In genomic region chr17:58531661-58532554, GRCh38 we compare ENCODE assay signal across 8 cellular contexts. TPM values are rescaled to one million over a fixed set of nuclear protein-coding genes. Genes with fewer than 3 reads are reported as not detected.
DNase-seq lines count a peak whose midpoint lies in the region; ATAC-seq and TF ChIP-seq lines count a peak whose summit lies in the region.

No MANE protein-coding gene starts in this region.

- no peak overlapping the region for H3K56ac ChIP-seq in IMR-90 (ENCODE audit: extremely low read depth, insufficient read depth, low read length)

- no peaks in the 10 kb centered on the region for H4K20me1 ChIP-seq in IMR-90 (ENCODE audit: insufficient read depth, low read length)

- H3K9me3 ChIP-seq in IMR-90 (ENCODE audit: control insufficient read depth, insufficient read depth, low read length) (no peaks in the 10 kb centered on the region), breast epithelium (no peaks in the 10 kb centered on the region), skeletal muscle satellite cell (replicated peaks; ENCODE audit: low read length) (no peaks in the 10 kb centered on the region)

- H3K4me1 ChIP-seq in IMR-90 (ENCODE audit: control insufficient read depth, insufficient read depth, low read length) = peaks cover 6% of the 10 kb centered on the region; the same call in 1 of the 2 replicates
- peaks cover 0 to 5% of the 10 kb centered on the region in 2 donors for H3K4me1 ChIP-seq in breast epithelium
- H3K4me1 ChIP-seq in skeletal muscle satellite cell (ENCODE audit: control insufficient read depth, insufficient read depth, low read length) = peaks cover 18% of the 10 kb centered on the region

- H3K79me1 ChIP-seq in IMR-90 (ENCODE audit: low read depth in 1 of 2, low read length in 2 of 2) = no peaks in the 10 kb centered on the region

- POLR2A ChIA-PET in IMR-90 (lab: Charles Lee; ENCODE audit: unreplicated experiment) = no interaction called here

- peak overlapping the region; percentile 91 for H2AFZ ChIP-seq in IMR-90 (replicated peaks; ENCODE audit: low read length, poor library complexity)

- TF ChIP-seq CTCF in GM13977 (IDR thresholded peaks at IDR 0.05; ENCODE audit: extremely low read depth, insufficient read depth, missing control alignments) (no peak), IMR-90 (conservative IDR thresholded peaks at IDR 0.05; ENCODE audit: low read depth, low read length) (no peak), breast epithelium (IDR thresholded peaks at IDR 0.05) (no peak)

- H3K9me1 ChIP-seq in IMR-90 (ENCODE audit: insufficient read depth, low read length) = peaks cover 6% of the 10 kb centered on the region; the same call in 1 of the 2 replicates

- H3K4me2 ChIP-seq in IMR-90 (ENCODE audit: low read depth, low read length) (peak overlapping the region; percentile 86), skeletal muscle satellite cell (ENCODE audit: low read length) (peak overlapping the region; percentile 90)

- no peak overlapping the region for H4K5ac ChIP-seq in IMR-90 (ENCODE audit: low read depth, low read length)

- no peak overlapping the region for H2BK5ac ChIP-seq in IMR-90 (ENCODE audit: low read depth, low read length, poor library complexity, severe bottlenecking)

- CTCF ChIA-PET in IMR-90 (lab: Yijun Ruan, JAX) = interaction anchor here (0.7 kb wide), 1 partner anchor 28 kb away, joined by 3 read pairs; no protein-coding TSS in a partner anchor

- in situ Hi-C loops in GM13977 (cut with MboI; ENCODE audit: low pct_unique_long_range_greater_than_20kb, low sequenced_read_pairs, unreplicated experiment) (no loop called here), IMR-90 (cut with MboI; ENCODE audit: low sequenced_read_pairs) (no loop called here)

- BruUV-seq in IMR-90 (replicated peaks; lab: Mats Ljungman, UMichigan) = no TSS peak

- no peak overlapping the region for H4K91ac ChIP-seq in IMR-90 (ENCODE audit: insufficient read depth, low read depth, low read length)

- no peak overlapping the region for H3K4ac ChIP-seq in IMR-90 (ENCODE audit: low read depth, low read length)

- ATAC-seq in IMR-90 (ENCODE audit: low read depth) (peak; percentile 93), GM18861 (IDR thresholded peaks at IDR 0.05; ENCODE audit: unreplicated experiment) (no peak)

- intact Hi-C loops in IMR-90 (cut with micrococcal nuclease) = no loop called here
- intact Hi-C loops in breast epithelium (cut with DNase I; ENCODE audit: low total_unique reads) = no loop called here

- H3K4me3 ChIP-seq in IMR-90 (ENCODE audit: insufficient read depth, low read depth, low read length) (peak overlapping the region; percentile 47), breast epithelium (peak overlapping the region; percentile 44 to 91 (median 68)), skeletal muscle satellite cell (ENCODE audit: low read length) (peak overlapping the region; percentile 66)

- H3K27me3 ChIP-seq in IMR-90 (ENCODE audit: control insufficient read depth, insufficient read depth, low read length) = peaks cover 8% of the 10 kb centered on the region
- no peaks in the 10 kb centered on the region for H3K27me3 ChIP-seq in breast epithelium
- H3K27me3 ChIP-seq in skeletal muscle satellite cell (ENCODE audit: control insufficient read depth, insufficient read depth, low read length) = peaks cover 47% of the 10 kb centered on the region

- no peak for TF ChIP-seq POLR2A in IMR-90 (IDR thresholded peaks at IDR 0.05; ENCODE audit: low read depth, low read length)
- TF ChIP-seq POLR2A in breast epithelium (IDR thresholded peaks at IDR 0.05) = no peak

- H3K27ac ChIP-seq in IMR-90 (ENCODE audit: insufficient read depth, low read length) (no peak overlapping the region), breast epithelium (peak overlapping the region; percentile 65 to 87)

- H3K23ac ChIP-seq in IMR-90 (ENCODE audit: low read depth, low read length) = peak overlapping the region; percentile 71

- TF ChIP-seq RAD21 in IMR-90 (IDR thresholded peaks at IDR 0.05; ENCODE audit: low read length) = no peak

- H3K36me3 ChIP-seq in IMR-90 (ENCODE audit: control insufficient read depth, insufficient read depth, low read length) (no peaks in the 10 kb centered on the region), breast epithelium (no peaks in the 10 kb centered on the region), skeletal muscle satellite cell (ENCODE audit: insufficient read depth, low read length) (no peaks in the 10 kb centered on the region)

- no peak overlapping the region for H3K14ac ChIP-seq in IMR-90 (replicated peaks; ENCODE audit: low read depth, low read length)

- dilution Hi-C loops in IMR-90 (cut with HindIII; ENCODE audit: low sequenced_read_pairs, unreplicated experiment) = no loop called here

- H4K8ac ChIP-seq in IMR-90 (ENCODE audit: low read depth in 2 of 2, low read length in 2 of 2) = peak overlapping the region in 1 of 2 experiments; percentile 10; a peak in 1 of 4 replicates

- no peak overlapping the region for H2BK120ac ChIP-seq in IMR-90 (ENCODE audit: low read depth, low read length)

- H3K18ac ChIP-seq in IMR-90 (ENCODE audit: low read depth, low read length) = no peak overlapping the region

- H2AK5ac ChIP-seq in IMR-90 (ENCODE audit: low read depth, low read length) = peak overlapping the region; percentile 14; the same call in 1 of the 2 replicates

- no peak overlapping the region for H2BK20ac ChIP-seq in IMR-90 (ENCODE audit: low read depth, low read length)

- no peak overlapping the region for H2BK15ac ChIP-seq in IMR-90 (ENCODE audit: low read depth, low read length)

- WGBS in IMR-90 (ENCODE audit: extremely low coverage in 2 of 2, insufficient read length in 1 of 2), 2 experiments = 1% methylated on average over 41 of the region's 82 CpGs; no CpG with 5 or more reads in 1 of the 2 experiments

- DNase-seq in GM13977 (ENCODE audit: low spot score) = peak; percentile 85
- peak; percentile 21 for DNase-seq in IMR-90
- DNase-seq in UCSD-AML1 (lab: John Stamatoyannopoulos, UW; ENCODE audit: unreplicated experiment) = peak; percentile 25
- DNase-seq in breast epithelium (ENCODE audit: low spot score in 2 of 2) = no peak
- DNase-seq in iPS-NIHi11 (ENCODE audit: low spot score) = peak; percentile 93
- no peak for DNase-seq in DMS114 treated with DMSO at 0.1 percent for 48 hours (lab: John Stamatoyannopoulos, UW; ENCODE audit: unreplicated experiment)

- H3K9ac ChIP-seq in IMR-90 (ENCODE audit: low read depth, low read length) (peak overlapping the region; percentile 20), skeletal muscle satellite cell (ENCODE audit: low read depth, low read length) (peak overlapping the region; percentile 38)

- peak overlapping the region; percentile 44 for H2AK9ac ChIP-seq in IMR-90 (replicated peaks; ENCODE audit: low read depth, low read length, poor library complexity)

TF ChIP-seq in IMR-90, 13 proteins besides CTCF, POLR2A, EP300 and RAD21:
- TF ChIP-seq BHLHE40 (IDR thresholded peaks at IDR 0.05; ENCODE audit: low read depth, low read length) = no peak
- peak; percentile 62; the same call in 1 of the 2 replicates for TF ChIP-seq MAZ (IDR thresholded peaks at IDR 0.05; ENCODE audit: borderline replicate concordance, low read depth, low read length)

RNA-seq across cellular contexts. Expression of gene MTMR4, which starts 17.5 kb away (rescaled TPM):
- total RNA-seq in IMR-90 (2012; rRNA removed) = 42.5 and 60.0 TPM in 2 replicates
- polyA plus RNA-seq in IMR-90 (2012; rRNA removed) = 13.2 and 15.0 TPM in 2 replicates
- polyA plus RNA-seq in IMR-90 (2012; cell fraction: cytosol; rRNA removed) = 7.9 and 11.2 TPM in 2 replicates
- 22.1 and 32.8 TPM in 2 replicates for polyA plus RNA-seq in IMR-90 (2012; cell fraction: nucleus; rRNA removed; ENCODE audit: low replicate concordance)
- 10 to 100 TPM; 35.7 to 53.6 (median 42.7) TPM for total RNA-seq in breast epithelium
- 40.6 and 46.7 TPM in 2 replicates for total RNA-seq in skeletal muscle satellite cell (2012; rRNA removed)

RNA-seq across cellular contexts. Expression of gene HSF5, which starts 43.7 kb away (rescaled TPM):
- total RNA-seq in IMR-90 (2012; rRNA removed) (not detected in 2 replicates), breast epithelium (under 1 TPM; under 0.01 to 0.33 (median 0.32) TPM)
- not detected in 2 replicates for polyA plus RNA-seq in IMR-90 (2012; rRNA removed)
- polyA plus RNA-seq in IMR-90 (2012; cell fraction: cytosol; rRNA removed) = not detected in 2 replicates
- not detected in 2 replicates for polyA plus RNA-seq in IMR-90 (2012; cell fraction: nucleus; rRNA removed; ENCODE audit: low replicate concordance)
- total RNA-seq in skeletal muscle satellite cell (2012; rRNA removed) = not detected in 2 replicates

Comparison
In these comparisons a context has a peak if more than half of its experiments do, and no peak if none do; other contexts are left out.
1. DNase-seq: peak in GM13977 (single experiment), IMR-90 (single experiment), UCSD-AML1 (single experiment) and iPS-NIHi11 (single experiment); none in breast epithelium (0 of 2) and DMS114 treated with DMSO at 0.1 percent for 48 hours (single experiment).
2. Peak in every context shown above with its lines, with median percentiles within 50 percentile points of each other: H3K4me3 ChIP-seq.